Comparison of ENCODE assay signal across 27 cellular contexts in the genomic region with DNA sequence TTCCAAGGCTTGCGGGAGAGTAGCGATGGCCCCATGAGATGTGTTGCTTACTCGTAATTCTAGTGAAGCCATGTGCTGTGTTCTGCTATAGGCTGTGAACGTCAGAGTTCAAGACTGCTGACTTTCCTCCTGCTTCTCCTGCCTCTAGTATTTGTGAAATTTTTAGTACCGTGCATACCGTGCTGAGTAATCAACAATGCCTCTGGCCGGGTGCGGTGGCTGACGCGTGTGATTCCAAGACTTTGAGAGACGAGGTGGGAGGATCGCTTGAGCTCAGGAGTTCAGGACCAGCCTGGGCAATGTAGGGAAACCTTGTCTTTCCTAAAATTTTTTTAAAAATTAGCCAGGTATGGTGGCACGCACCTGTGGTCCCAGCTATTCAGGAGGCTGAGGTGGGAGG. TPM values are rescaled to one million over a fixed set of nuclear protein-coding genes. Genes with fewer than 3 reads are reported as not detected.
"Had no signal": no experiment of that assay in that cellular context is flagged by ENCODE, and none has a peak within 500 bp of the region (broad histone marks: within the 10 kb centered on the region; RNA-seq: fewer than 3 reads in every experiment).

No MANE protein-coding gene starts in this region.

- H3K4me3 Mint-ChIP-seq: activated CD4-positive, alpha-beta T cell treated with anti-CD3 and anti-CD28 coated beads for 36 hours; activated CD4-positive, alpha-beta T cell treated with anti-CD3 and anti-CD28 coated beads, Interleukin-2, amount 10 ng/mL, durations not matched to agents 7 days and 5 days; activated CD8-positive, alpha-beta T cell treated with anti-CD3 and anti-CD28 coated beads, Interleukin-2, amount 10 ng/mL, durations not matched to agents 7 days and 5 days; activated naive CD4-positive, alpha-beta T cell treated with anti-CD3 and anti-CD28 coated beads, Interleukin-2, amount 50 U/mL, for 24 hours; activated naive CD8-positive, alpha-beta T cell treated with anti-CD3 and anti-CD28 coated beads, Interleukin-2, amount 10 ng/mL, durations not matched to agents 7 days and 5 days; activated T-cell treated with anti-CD3 and anti-CD28 coated beads, Interleukin-2, amount 50 U/mL, for 4 hours; activated T-helper 1 cell treated with anti-CD3 and anti-CD28 coated beads, Interleukin-12 subunit alpha, Interleukin-12 subunit beta, Interleukin-2, Interleukin-4 antibody, amounts not matched to agents 30 ng/mL and 10 ng/mL and 1 ng/mL, durations not matched to agents 14 hours and 24 hours and 36 hours; T-helper 1 cell treated with Interleukin-12 subunit alpha and Interleukin-12 subunit beta and Interleukin-4 antibody, amounts not matched to agents 30 μg/mL and 1 μg/mL, for 36 hours; T-helper 2 cell treated with Interferon-gamma antibody and Interleukin-4, amounts not matched to agents 5 μg/mL and 100 μg/mL, for 36 hours had no signal

- H3K27me3 Mint-ChIP-seq: activated CD4-positive, alpha-beta T cell treated with anti-CD3 and anti-CD28 coated beads for 36 hours; activated CD4-positive, alpha-beta T cell treated with anti-CD3 and anti-CD28 coated beads, Interleukin-2, amount 10 ng/mL, durations not matched to agents 7 days and 5 days; activated naive CD4-positive, alpha-beta T cell treated with anti-CD3 and anti-CD28 coated beads, Interleukin-2, amount 50 U/mL, for 24 hours; activated naive CD8-positive, alpha-beta T cell treated with anti-CD3 and anti-CD28 coated beads, Interleukin-2, amount 10 ng/mL, durations not matched to agents 7 days and 5 days had no signal

- H3K4me2 ChIP-seq: KMS-11 had no signal

- DNase-seq: activated CD4-positive, alpha-beta T cell treated with anti-CD3 and anti-CD28 coated beads for 36 hours; activated CD4-positive, alpha-beta T cell treated with anti-CD3 and anti-CD28 coated beads, Interleukin-2, amount 10 ng/mL, durations not matched to agents 7 days and 5 days; activated CD4-positive, alpha-beta T cell treated with anti-CD3 and anti-CD28 coated beads, Interleukin-2, amount 50 U/mL, for 48 hours; activated CD8-positive, alpha-beta memory T cell treated with anti-CD3 and anti-CD28 coated beads, Interleukin-2, amount 50 U/mL, for 4 hours; activated CD8-positive, alpha-beta T cell treated with anti-CD3 and anti-CD28 coated beads, Interleukin-2, amount 10 ng/mL, durations not matched to agents 7 days and 5 days; activated naive CD8-positive, alpha-beta T cell treated with anti-CD3 and anti-CD28 coated beads, Interleukin-2, amount 10 ng/mL, durations not matched to agents 7 days and 5 days; activated T-cell treated with anti-CD3 and anti-CD28 coated beads for 4 hours; activated T-cell treated with anti-CD3 and anti-CD28 coated beads, Interleukin-2, amount 50 U/mL, for 4 hours; body of pancreas; MM.1S; MV-4-11; NCI-H1092; NCI-H1436 treated with DMSO at 0.1 percent for 48 hours; NCI-H1694 treated with DMSO at 0.1 percent for 48 hours; NCI-H2029; NCI-H345; SHP77 had no signal

- H3K27ac Mint-ChIP-seq: activated CD4-positive, alpha-beta T cell treated with anti-CD3 and anti-CD28 coated beads for 36 hours; activated CD4-positive, alpha-beta T cell treated with anti-CD3 and anti-CD28 coated beads, Interleukin-2, amount 10 ng/mL, durations not matched to agents 7 days and 5 days; activated CD8-positive, alpha-beta T cell treated with anti-CD3 and anti-CD28 coated beads, Interleukin-2, amount 10 ng/mL, durations not matched to agents 7 days and 5 days; activated naive CD4-positive, alpha-beta T cell treated with anti-CD3 and anti-CD28 coated beads, Interleukin-2, amount 50 U/mL, for 24 hours; activated naive CD8-positive, alpha-beta T cell treated with anti-CD3 and anti-CD28 coated beads, Interleukin-2, amount 10 ng/mL, durations not matched to agents 7 days and 5 days; activated T-helper 1 cell treated with anti-CD3 and anti-CD28 coated beads, Interleukin-12 subunit alpha, Interleukin-12 subunit beta, Interleukin-2, Interleukin-4 antibody, amounts not matched to agents 30 ng/mL and 10 ng/mL and 1 ng/mL, durations not matched to agents 14 hours and 24 hours and 36 hours; T-helper 1 cell treated with Interleukin-12 subunit alpha and Interleukin-12 subunit beta and Interleukin-4 antibody, amounts not matched to agents 30 μg/mL and 1 μg/mL, for 36 hours; T-helper 2 cell treated with Interferon-gamma antibody and Interleukin-4, amounts not matched to agents 5 μg/mL and 100 μg/mL, for 36 hours had no signal

- H3K36me3 Mint-ChIP-seq: activated naive CD4-positive, alpha-beta T cell treated with anti-CD3 and anti-CD28 coated beads, Interleukin-2, amount 50 U/mL, for 24 hours; activated naive CD8-positive, alpha-beta T cell treated with anti-CD3 and anti-CD28 coated beads, Interleukin-2, amount 10 ng/mL, durations not matched to agents 7 days and 5 days had no signal

- H3K27ac ChIP-seq: body of pancreas, breast epithelium, KMS-11, SK-N-MC had no signal

- H3K4me3 ChIP-seq: body of pancreas, breast epithelium, SJCRH30, SK-N-MC had no signal

- H3K27me3 ChIP-seq: body of pancreas, breast epithelium, SJCRH30 had no signal

- H3K9me3 ChIP-seq: body of pancreas, breast epithelium, SJCRH30 had no signal

- H3K4me1 Mint-ChIP-seq: activated CD4-positive, alpha-beta T cell treated with anti-CD3 and anti-CD28 coated beads for 36 hours; activated CD4-positive, alpha-beta T cell treated with anti-CD3 and anti-CD28 coated beads, Interleukin-2, amount 10 ng/mL, durations not matched to agents 7 days and 5 days; activated naive CD4-positive, alpha-beta T cell treated with anti-CD3 and anti-CD28 coated beads, Interleukin-2, amount 50 U/mL, for 24 hours; activated naive CD8-positive, alpha-beta T cell treated with anti-CD3 and anti-CD28 coated beads, Interleukin-2, amount 10 ng/mL, durations not matched to agents 7 days and 5 days had no signal

- H3K9ac ChIP-seq: KMS-11 had no signal

- H3K9me3 Mint-ChIP-seq: activated CD4-positive, alpha-beta T cell treated with anti-CD3 and anti-CD28 coated beads, Interleukin-2, amount 10 ng/mL, durations not matched to agents 7 days and 5 days; activated naive CD4-positive, alpha-beta T cell treated with anti-CD3 and anti-CD28 coated beads, Interleukin-2, amount 50 U/mL, for 24 hours; activated naive CD8-positive, alpha-beta T cell treated with anti-CD3 and anti-CD28 coated beads, Interleukin-2, amount 10 ng/mL, durations not matched to agents 7 days and 5 days; activated T-cell treated with anti-CD3 and anti-CD28 coated beads, Interleukin-2, amount 50 U/mL, for 4 hours; activated T-helper 1 cell treated with anti-CD3 and anti-CD28 coated beads, Interleukin-12 subunit alpha, Interleukin-12 subunit beta, Interleukin-2, Interleukin-4 antibody, amounts not matched to agents 30 ng/mL and 10 ng/mL and 1 ng/mL, durations not matched to agents 14 hours and 24 hours and 36 hours; T-helper 1 cell treated with Interleukin-12 subunit alpha and Interleukin-12 subunit beta and Interleukin-4 antibody, amounts not matched to agents 30 μg/mL and 1 μg/mL, for 36 hours; T-helper 2 cell treated with Interferon-gamma antibody and Interleukin-4, amounts not matched to agents 5 μg/mL and 100 μg/mL, for 36 hours had no signal

- H3K4me1 ChIP-seq: body of pancreas, breast epithelium had no signal

- H3K36me3 ChIP-seq: breast epithelium, SJCRH30 had no signal

RNA-seq across cellular contexts. Expression of gene B3GNT7, which starts 59.9 kb away (rescaled TPM):
- total RNA-seq: activated CD4-positive, alpha-beta T cell treated with anti-CD3 and anti-CD28 coated beads for 36 hours; activated CD4-positive, alpha-beta T cell treated with anti-CD3 and anti-CD28 coated beads, Interleukin-2, amount 10 ng/mL, durations not matched to agents 7 days and 5 days; activated T-helper 1 cell treated with anti-CD3 and anti-CD28 coated beads, Interleukin-12 subunit alpha, Interleukin-12 subunit beta, Interleukin-2, Interleukin-4 antibody, amounts not matched to agents 30 ng/mL and 10 ng/mL and 1 ng/mL, durations not matched to agents 14 hours and 24 hours and 36 hours; LHCN-M2; NCI-H460 had no signal
